11 cellular contexts compared by ENCODE assay signal in the genomic region with DNA sequence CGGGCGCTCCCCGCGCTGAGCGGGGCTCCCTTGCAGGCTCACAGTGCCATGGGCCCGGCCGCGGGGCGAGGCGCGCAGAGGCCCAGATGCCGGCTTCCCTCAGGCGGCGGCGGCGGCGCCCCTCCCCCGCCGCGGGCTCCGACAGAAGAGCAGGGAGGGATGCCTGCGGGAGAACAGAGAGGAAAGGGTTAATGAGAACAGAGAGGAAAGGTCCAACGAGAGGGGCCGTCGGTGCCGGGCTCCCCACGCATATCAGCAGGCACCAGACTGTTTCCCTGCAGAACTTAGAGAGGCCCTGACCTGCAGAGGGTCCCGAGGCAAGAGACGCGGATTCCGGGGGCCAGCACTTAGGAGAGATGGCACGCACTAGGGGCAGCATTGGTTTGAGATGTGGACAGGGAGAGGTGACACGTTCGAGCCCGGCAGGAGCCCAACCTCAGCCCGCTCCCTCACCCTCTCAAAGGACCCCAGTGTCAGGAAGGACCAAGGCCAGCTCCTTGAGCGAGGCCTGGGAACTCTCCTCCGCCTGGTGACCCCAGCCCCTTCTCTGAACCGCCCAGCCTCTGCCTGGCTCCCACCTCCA.
DNase-seq lines count a peak whose midpoint lies in the region; ATAC-seq lines count a peak whose summit lies in the region.
"Had no signal": no experiment of that assay in that cellular context is flagged by ENCODE, and none has a peak within 500 bp of the region (broad histone marks: within the 10 kb centered on the region; RNA-seq: fewer than 3 reads in every experiment).

No MANE protein-coding gene starts in this region.

- no peak overlapping the region for H3K27ac ChIP-seq in iPS DF 6.9 (ENCODE audit: low read length)
- H3K27ac ChIP-seq: vagina had no signal

- WGBS in iPS DF 6.9 (ENCODE audit: insufficient coverage, insufficient read length): no CpG with 5 or more reads among the region's 39 CpGs

- H3K27me3 ChIP-seq in NT2/D1 (ENCODE audit: insufficient read depth, insufficient read length) (peaks cover 55% of the 10 kb centered on the region), iPS DF 6.9 (ENCODE audit: control insufficient read depth, insufficient read depth, low read length) (peaks cover 11% of the 10 kb centered on the region; the same call in 1 of the 2 replicates)

- H3K4me1 ChIP-seq in NT2/D1 (ENCODE audit: insufficient read depth, insufficient read length) (peaks cover 26% of the 10 kb centered on the region), iPS DF 6.9 (ENCODE audit: control insufficient read depth, insufficient read depth, low read length) (peaks cover 21% of the 10 kb centered on the region)

- H3K9me3 ChIP-seq in NT2/D1 (ENCODE audit: insufficient read depth, low read length): no peaks in the 10 kb centered on the region
- H3K9me3 ChIP-seq in iPS DF 6.9 (ENCODE audit: control insufficient read depth, insufficient read depth, low read length): no peaks in the 10 kb centered on the region
- H3K9me3 ChIP-seq: vagina had no signal

- H3K4me3 ChIP-seq in NT2/D1 (ENCODE audit: insufficient read length, low read depth): peak overlapping the region; percentile 10
- H3K4me3 ChIP-seq in iPS DF 6.9 (ENCODE audit: low read length): peak overlapping the region; percentile 38; the same call in 1 of the 2 replicates

- ATAC-seq in HG03442 (IDR thresholded peaks at IDR 0.05; ENCODE audit: unreplicated experiment): no peak

- H3K36me3 ChIP-seq in NT2/D1 (ENCODE audit: insufficient read depth, insufficient read length, low read length) (no peaks in the 10 kb centered on the region), iPS DF 6.9 (ENCODE audit: control insufficient read depth, insufficient read depth, low read length) (no peaks in the 10 kb centered on the region)
- H3K36me3 ChIP-seq: vagina had no signal

- H3K9ac ChIP-seq in NT2/D1 (ENCODE audit: insufficient read length, low read depth): no peak overlapping the region

- peak; percentile 57 for DNase-seq in NCI-H748 (lab: John Stamatoyannopoulos, UW; ENCODE audit: unreplicated experiment)
- no peak for DNase-seq in NCI-H748 treated with DMSO at 0.1 percent for 48 hours (lab: John Stamatoyannopoulos, UW)
- DNase-seq in NT2/D1 (ENCODE audit: low read depth, low spot score): no peak
- DNase-seq in iPS DF 6.9 (ENCODE audit: low read depth, low spot score): no peak
- peak; percentile 62 for DNase-seq in retina
- DNase-seq in NCI-H2227 treated with DMSO at 0.1 percent for 48 hours (lab: John Stamatoyannopoulos, UW): no peak
- no peak for DNase-seq in NCI-H1694 (lab: John Stamatoyannopoulos, UW)
- DNase-seq: amniotic stem cell, foreskin melanocyte had no signal

Comparison
In these comparisons a context has a peak if more than half of its experiments do, and no peak if none do; other contexts are left out.
1. DNase-seq: peak in NCI-H748 (single experiment) and retina (single experiment); none in NCI-H748 treated with DMSO at 0.1 percent for 48 hours (single experiment), NT2/D1 (single experiment), iPS DF 6.9 (single experiment), NCI-H2227 treated with DMSO at 0.1 percent for 48 hours (single experiment) and NCI-H1694 (single experiment).